ENCODE assay signal across 7 cellular contexts in genomic region chr4:48268956-48269860, GRCh38. TPM values are rescaled to one million over a fixed set of nuclear protein-coding genes. Genes with fewer than 3 reads are reported as not detected.
DNase-seq lines count a peak whose midpoint lies in the region; ATAC-seq and TF ChIP-seq lines count a peak whose summit lies in the region.

TEC (minus strand) TSS chr4:48269838; CDS start chr4:48228614, 41,224 bp downstream.

- in situ Hi-C loops in GM13977 (cut with MboI; ENCODE audit: low pct_unique_long_range_greater_than_20kb, low sequenced_read_pairs, unreplicated experiment): no loop called here

- TF ChIP-seq CTCF in GM13977 (IDR thresholded peaks at IDR 0.05; ENCODE audit: extremely low read depth, insufficient read depth, missing control alignments) (no peak), WTC11 (IDR thresholded peaks at IDR 0.05) (no peak), endothelial cell (IDR thresholded peaks at IDR 0.05; ENCODE audit: unreplicated experiment) (no peak)

- H3K4me3 ChIP-seq in H7 (ENCODE audit: insufficient read depth, low read depth, low read length): peak within 1 kb of the TSS; percentile 88

- peaks cover 13% of the 10 kb centered on the region for H3K9me3 Mint-ChIP-seq in WTC11
- H3K9me3 Mint-ChIP-seq in endothelial cell (ENCODE audit: unreplicated experiment): peaks cover 4% of the 10 kb centered on the region

- peak within 1 kb of the TSS; percentile 98 for H3K27ac Mint-ChIP-seq in WTC11
- H3K27ac Mint-ChIP-seq in endothelial cell (ENCODE audit: unreplicated experiment): peak within 1 kb of the TSS; percentile 59

- peak; percentile 51 for ATAC-seq in WTC11
- ATAC-seq in stimulated activated naive CD8-positive, alpha-beta T cell treated with anti-CD3 and anti-CD28 coated beads, Interleukin-15, Interleukin-2, amounts not matched to agents 100 U/mL and 50 U/mL, for 24 hours: peak; percentile 40

- POLR2A ChIA-PET in WTC11 (lab: Charles Lee): no interaction called here

- peak within 1 kb of the TSS; percentile 96 for H3K4me3 Mint-ChIP-seq in WTC11
- H3K4me3 Mint-ChIP-seq in endothelial cell (ENCODE audit: unreplicated experiment): peak within 1 kb of the TSS; percentile 95

- H3K27me3 Mint-ChIP-seq in WTC11 (ENCODE audit: low read depth): peaks cover 4% of the 10 kb centered on the region; the same call in 1 of the 2 replicates
- H3K27me3 Mint-ChIP-seq in endothelial cell (ENCODE audit: unreplicated experiment): peaks cover 6% of the 10 kb centered on the region

- CTCF ChIA-PET in WTC11 (lab: Charles Lee): no interaction called here

- no peaks in the 10 kb centered on the region for H3K36me3 ChIP-seq in H7 (replicated peaks; ENCODE audit: control insufficient read depth, insufficient read depth, low read length)

- H3K27me3 ChIP-seq in H7 (ENCODE audit: control insufficient read depth, insufficient read depth, low read length): peaks cover 1% of the 10 kb centered on the region; the same call in 1 of the 2 replicates

- peaks cover 40% of the 10 kb centered on the region for H3K4me1 Mint-ChIP-seq in WTC11
- peaks cover 5% of the 10 kb centered on the region for H3K4me1 Mint-ChIP-seq in endothelial cell (ENCODE audit: unreplicated experiment)

- DNase-seq in GM13977 (ENCODE audit: low spot score) (peak; percentile 40), H7 (peak; percentile 81), Kasumi-1 (lab: John Stamatoyannopoulos, UW) (peak; percentile 67 to 78), WTC11 (ENCODE audit: low spot score) (peak; percentile 71), endothelial cell (ENCODE audit: low spot score) (peak; percentile 51), mucosa of gallbladder (ENCODE audit: low spot score) (peak; percentile 32)
- peak; percentile 62 for DNase-seq in stimulated activated naive CD8-positive, alpha-beta T cell treated with anti-CD3 and anti-CD28 coated beads, Interleukin-15, Interleukin-2, amounts not matched to agents 100 U/mL and 50 U/mL, for 24 hours

- peaks cover 16% of the 10 kb centered on the region for H3K36me3 Mint-ChIP-seq in WTC11
- peaks cover 6% of the 10 kb centered on the region for H3K36me3 Mint-ChIP-seq in endothelial cell (ENCODE audit: low read depth, unreplicated experiment)

TF ChIP-seq in WTC11, 78 proteins besides CTCF, POLR2A, EP300 and RAD21 (continues in another document):
- no peak for TF ChIP-seq CREB1 (CRISPR knock-in tag; IDR thresholded peaks at IDR 0.05)
- TF ChIP-seq EMX1 (CRISPR knock-in tag; IDR thresholded peaks at IDR 0.05): no peak
- TF ChIP-seq ZNF423 (CRISPR knock-in tag; IDR thresholded peaks at IDR 0.05): no peak
- no peak for TF ChIP-seq IRF1 (CRISPR knock-in tag; IDR thresholded peaks at IDR 0.05)
- 0 out of 2 replicates have a peak, but pooled peaks have one; percentile 23 for TF ChIP-seq ATF1 (CRISPR knock-in tag; IDR thresholded peaks at IDR 0.05)
- no peak for TF ChIP-seq USF1 (CRISPR knock-in tag; IDR thresholded peaks at IDR 0.05)
- no peak for TF ChIP-seq ZNF263 (CRISPR knock-in tag; IDR thresholded peaks at IDR 0.05; ENCODE audit: low read depth)
- TF ChIP-seq ZNF671 (CRISPR knock-in tag; IDR thresholded peaks at IDR 0.05): no peak
- TF ChIP-seq NFE2L1 (CRISPR knock-in tag; IDR thresholded peaks at IDR 0.05): 0 out of 2 replicates have a peak, but pooled peaks have one; percentile 45
- TF ChIP-seq ZNF138 (CRISPR knock-in tag; conservative IDR thresholded peaks at IDR 0.05): no peak
- no peak for TF ChIP-seq ZNF512 (CRISPR knock-in tag; IDR thresholded peaks at IDR 0.05; ENCODE audit: borderline replicate concordance)
- no peak for TF ChIP-seq GABPB1 (CRISPR knock-in tag; IDR thresholded peaks at IDR 0.05)
- peak; percentile 59; the same call in 1 of the 2 replicates for TF ChIP-seq FOXK1 (CRISPR knock-in tag; IDR thresholded peaks at IDR 0.05)
- peak; percentile 18; the same call in 1 of the 2 replicates for TF ChIP-seq SMAD3 (CRISPR knock-in tag; IDR thresholded peaks at IDR 0.05; ENCODE audit: borderline replicate concordance)
- TF ChIP-seq SOX15 (CRISPR knock-in tag; IDR thresholded peaks at IDR 0.05): no peak
- TF ChIP-seq AR (CRISPR knock-in tag; IDR thresholded peaks at IDR 0.05): no peak
- TF ChIP-seq TP53 (CRISPR knock-in tag; IDR thresholded peaks at IDR 0.05): peak; percentile 80
- TF ChIP-seq ERG (CRISPR knock-in tag; IDR thresholded peaks at IDR 0.05): no peak
- TF ChIP-seq ESRRA (CRISPR knock-in tag; IDR thresholded peaks at IDR 0.05; ENCODE audit: borderline replicate concordance): no peak
- no peak for TF ChIP-seq HMGA2 (CRISPR knock-in tag; IDR thresholded peaks at IDR 0.05)
- no peak for TF ChIP-seq RELA (CRISPR knock-in tag; IDR thresholded peaks at IDR 0.05; ENCODE audit: borderline replicate concordance)
- TF ChIP-seq ZNF219 (CRISPR knock-in tag; IDR thresholded peaks at IDR 0.05; ENCODE audit: borderline replicate concordance): no peak
- TF ChIP-seq ATF2 (CRISPR knock-in tag; IDR thresholded peaks at IDR 0.05; ENCODE audit: borderline replicate concordance, low read depth): no peak

RNA-seq across cellular contexts. Expression of gene TEC, which starts in this region (rescaled TPM):
- total RNA-seq in H7 (2014; rRNA removed; shearing (Covaris generic)): 1.2 and 2.0 TPM in 2 replicates
- total RNA-seq in WTC11 (2021): 8.8 to 10.5 TPM (median 9.2 TPM) in 3 replicates
- 1.9 TPM for total RNA-seq in endothelial cell (ENCODE audit: unreplicated experiment)
- total RNA-seq in mucosa of gallbladder: 3.8 TPM

Comparison
In these comparisons a context has a peak if more than half of its experiments do, and no peak if none do; other contexts are left out.
1. Peak in every context shown above with its lines: DNase-seq, ATAC-seq and H3K4me3 ChIP-seq.